In the genomic region with DNA sequence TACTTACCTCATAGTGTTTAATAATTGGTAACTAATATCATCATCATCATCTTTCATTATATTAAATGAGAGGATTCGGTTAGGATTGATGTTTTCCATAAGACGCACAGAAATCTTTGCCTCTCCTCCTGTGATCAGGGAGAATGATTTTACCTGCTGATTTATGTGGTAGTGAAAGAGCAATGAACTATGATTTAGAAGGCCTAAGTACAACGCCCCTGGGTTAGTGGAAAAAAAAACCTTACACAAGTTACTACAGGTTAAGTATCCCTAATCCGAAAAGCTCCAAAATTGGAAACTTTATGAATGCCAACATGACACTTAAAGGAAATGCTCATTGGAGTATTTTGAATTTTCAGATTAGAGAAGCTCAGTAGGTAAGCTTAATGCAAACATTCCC, we compare ENCODE assay signal across 24 cellular contexts.
"Had no signal": no experiment of that assay in that cellular context is flagged by ENCODE, and none has a peak within 500 bp of the region (broad histone marks: within the 10 kb centered on the region; RNA-seq: fewer than 3 reads in every experiment).

No MANE protein-coding gene starts in this region.

- H3K27ac ChIP-seq: colonic mucosa, coronary artery, dorsolateral prefrontal cortex, epithelial cell of prostate, esophagus muscularis mucosa, esophagus squamous epithelium, foreskin keratinocyte, gastrocnemius medialis, gastroesophageal sphincter, heart left ventricle had no signal

- H3K27me3 ChIP-seq: colonic mucosa, dorsolateral prefrontal cortex, esophagus muscularis mucosa, esophagus squamous epithelium, foreskin keratinocyte, gastrocnemius medialis, gastroesophageal sphincter, heart left ventricle had no signal

- H3K36me3 ChIP-seq: colonic mucosa, esophagus muscularis mucosa, esophagus squamous epithelium, gastrocnemius medialis, gastroesophageal sphincter, heart left ventricle had no signal

- H3K9me3 ChIP-seq: colonic mucosa, esophagus muscularis mucosa, esophagus squamous epithelium, gastrocnemius medialis, gastroesophageal sphincter, heart left ventricle had no signal

- H3K27me3 Mint-ChIP-seq: dendritic cell treated with granulocyte-macrophage colony-stimulating factor and Interleukin-4, amounts not matched to agents 40 ng/mL and 50 ng/mL, for 4 days; effector memory CD8-positive, alpha-beta T cell had no signal

- DNase-seq: colonic mucosa; cortex of kidney; dermis blood vessel endothelial cell; dorsolateral prefrontal cortex; effector CD4-positive, alpha-beta T cell; effector CD8-positive, alpha-beta T cell; effector memory CD4-positive, alpha-beta T cell; effector memory CD8-positive, alpha-beta T cell; endodermal cell; erythroblast; esophagus squamous epithelium; foreskin fibroblast; foreskin keratinocyte; foreskin melanocyte; gastrocnemius medialis; glutamatergic neuron; head of caudate nucleus; heart left ventricle had no signal

- H3K9me3 Mint-ChIP-seq: dendritic cell treated with granulocyte-macrophage colony-stimulating factor and Interleukin-4, amounts not matched to agents 40 ng/mL and 50 ng/mL, for 4 days; effector memory CD8-positive, alpha-beta T cell; endodermal cell had no signal

- H3K4me3 Mint-ChIP-seq: dendritic cell treated with granulocyte-macrophage colony-stimulating factor and Interleukin-4, amounts not matched to agents 40 ng/mL and 50 ng/mL, for 4 days; effector memory CD8-positive, alpha-beta T cell; endodermal cell had no signal

- H3K4me1 ChIP-seq: colonic mucosa, foreskin keratinocyte had no signal

- H3K27ac Mint-ChIP-seq: dendritic cell treated with granulocyte-macrophage colony-stimulating factor and Interleukin-4, amounts not matched to agents 40 ng/mL and 50 ng/mL, for 4 days; effector memory CD8-positive, alpha-beta T cell; endodermal cell had no signal

- H3K4me3 ChIP-seq: colonic mucosa, coronary artery, dorsolateral prefrontal cortex, esophagus muscularis mucosa, esophagus squamous epithelium, gastrocnemius medialis, gastroesophageal sphincter, heart left ventricle had no signal

- ATAC-seq: effector memory CD8-positive, alpha-beta T cell; esophagus mucosa; foreskin keratinocyte; gastrocnemius medialis; gastroesophageal sphincter; heart left ventricle had no signal
